ENCODE assay signal across 11 cellular contexts in genomic region chr3:71432044-71432970, GRCh38.
DNase-seq lines count a peak whose midpoint lies in the region; ATAC-seq and TF ChIP-seq lines count a peak whose summit lies in the region.
"Had no signal": no experiment of that assay in that cellular context is flagged by ENCODE, and none has a peak within 500 bp of the region (broad histone marks: within the 10 kb centered on the region; RNA-seq: fewer than 3 reads in every experiment).

No MANE protein-coding gene starts in this region.

- DNase-seq in MCF 10A (ENCODE audit: unreplicated experiment) (no peak), mammary epithelial cell (no peak), brain microvascular endothelial cell (peak; percentile 22), left lobe of liver (ENCODE audit: low spot score) (no peak), upper lobe of right lung (no peak), substantia nigra (lab: John Stamatoyannopoulos, UW) (no peak), NCI-H69 (lab: John Stamatoyannopoulos, UW) (no peak)
- DNase-seq: gastrocnemius medialis had no signal

- ATAC-seq in left lobe of liver = peak; percentile 21
- peak; percentile 50 for ATAC-seq in upper lobe of right lung
- ATAC-seq in GM18502 (IDR thresholded peaks at IDR 0.05; ENCODE audit: poor library complexity, unreplicated experiment) = no peak
- ATAC-seq: gastrocnemius medialis had no signal

- no peaks in the 10 kb centered on the region for H3K27me3 Mint-ChIP-seq in MCF 10A (ENCODE audit: insufficient read depth, unreplicated experiment)

- intact Hi-C loops in MCF 10A (cut with micrococcal nuclease) = no loop called here
- intact Hi-C loops in mammary epithelial cell (cut with micrococcal nuclease) = no loop called here
- intact Hi-C loops in upper lobe of right lung (cut with DNase I) = no loop called here

- H3K36me3 ChIP-seq in mammary epithelial cell (ENCODE audit: insufficient read depth, low read length) = no peaks in the 10 kb centered on the region
- no peaks in the 10 kb centered on the region for H3K36me3 ChIP-seq in brain microvascular endothelial cell (replicated peaks)
- no peaks in the 10 kb centered on the region for H3K36me3 ChIP-seq in upper lobe of right lung
- H3K36me3 ChIP-seq: gastrocnemius medialis, tibial nerve had no signal

- no peak overlapping the region for H3K9ac ChIP-seq in mammary epithelial cell (ENCODE audit: insufficient read depth, low read length)

- in situ Hi-C loops in mammary epithelial cell (cut with MboI; ENCODE audit: low sequenced_read_pairs in 2 of 2) (loop anchor here in 1 of 2 donors (10.0 kb wide), 1 partner anchor 142 kb away; no protein-coding TSS in a partner anchor), brain microvascular endothelial cell (cut with HindIII; ENCODE audit: low pct_ligation_motif_present, low sequenced_read_pairs) (no loop called here)

- H3K79me2 ChIP-seq in mammary epithelial cell (ENCODE audit: insufficient read depth, low read length) = peaks cover 6% of the 10 kb centered on the region

- peaks cover 44% of the 10 kb centered on the region for H3K4me1 ChIP-seq in mammary epithelial cell (ENCODE audit: insufficient read depth, low read length)
- H3K4me1 ChIP-seq in upper lobe of right lung = peaks cover 36% of the 10 kb centered on the region

- H3K9me3 ChIP-seq in mammary epithelial cell (replicated peaks; ENCODE audit: insufficient read depth, low read length) (no peaks in the 10 kb centered on the region), upper lobe of right lung (no peaks in the 10 kb centered on the region)
- H3K9me3 ChIP-seq: gastrocnemius medialis, tibial nerve had no signal

- H3K9me3 Mint-ChIP-seq in MCF 10A (ENCODE audit: unreplicated experiment) = no peaks in the 10 kb centered on the region
- H3K9me3 Mint-ChIP-seq: memory B cell had no signal

- no peak overlapping the region for H3K27ac ChIP-seq in mammary epithelial cell (ENCODE audit: insufficient read depth, low read depth, low read length)
- no peak overlapping the region for H3K27ac ChIP-seq in brain microvascular endothelial cell
- peak overlapping the region; percentile 17 for H3K27ac ChIP-seq in upper lobe of right lung
- no peak overlapping the region for H3K27ac ChIP-seq in substantia nigra (ENCODE audit: low read depth, low read length, poor library complexity, severe bottlenecking)

- WGBS in mammary epithelial cell (ENCODE audit: low coverage, missing lambda C conversion rate) = 77% methylated on average over 14 of the region's 17 CpGs

- H3K4me2 ChIP-seq in mammary epithelial cell (ENCODE audit: insufficient read depth, low read depth, low read length) = no peak overlapping the region

- peaks cover 6% of the 10 kb centered on the region for H3K36me3 Mint-ChIP-seq in MCF 10A (ENCODE audit: insufficient read depth, unreplicated experiment)

- dilution Hi-C loops in mammary epithelial cell (cut with HindIII; ENCODE audit: low sequenced_read_pairs) = no loop called here

- BruUV-seq in MCF 10A (replicated peaks; lab: Mats Ljungman, UMichigan) (no TSS peak), mammary epithelial cell (replicated peaks; lab: Mats Ljungman, UMichigan) (no TSS peak)

- H2AFZ ChIP-seq in mammary epithelial cell (ENCODE audit: low read depth, low read length) = no peak overlapping the region

- H3K4me3 Mint-ChIP-seq in MCF 10A (ENCODE audit: unreplicated experiment) = no peak overlapping the region
- H3K4me3 Mint-ChIP-seq: memory B cell had no signal

- no peaks in the 10 kb centered on the region for H3K27me3 ChIP-seq in mammary epithelial cell (ENCODE audit: insufficient read depth, low read length)
- H3K27me3 ChIP-seq in brain microvascular endothelial cell (replicated peaks) = no peaks in the 10 kb centered on the region
- H3K27me3 ChIP-seq in upper lobe of right lung = no peaks in the 10 kb centered on the region
- H3K27me3 ChIP-seq: gastrocnemius medialis, tibial nerve had no signal

- H3K27ac Mint-ChIP-seq in MCF 10A (ENCODE audit: low read depth, unreplicated experiment) = peak overlapping the region; percentile 75
- H3K27ac Mint-ChIP-seq: memory B cell had no signal

- H3K4me1 Mint-ChIP-seq in MCF 10A (ENCODE audit: insufficient read depth, unreplicated experiment) = peaks cover 35% of the 10 kb centered on the region

- POLR2A ChIA-PET in MCF 10A (lab: Yijun Ruan, JAX) = interaction anchor here (0.7 to 2.3 kb wide), 3 partner anchors 10 to 151 kb away, joined by 3 to 14 read pairs (median 3); partner anchors contain the start of gene FOXP1

- TF ChIP-seq CTCF in MCF 10A (IDR thresholded peaks at IDR 0.05; ENCODE audit: unreplicated experiment) = no peak
- no peak for TF ChIP-seq CTCF in mammary epithelial cell (conservative IDR thresholded peaks at IDR 0.05 in 1 of 2, IDR thresholded peaks at IDR 0.05 in 1 of 2; ENCODE audit: extremely low read depth in 1 of 2, insufficient read depth in 1 of 2, low read depth in 1 of 2, low read length in 2 of 2)
- no peak for TF ChIP-seq CTCF in brain microvascular endothelial cell (IDR thresholded peaks at IDR 0.05; ENCODE audit: low read depth, low read length, missing control alignments)
- no peak for TF ChIP-seq CTCF in upper lobe of right lung (IDR thresholded peaks at IDR 0.05)

- H4K20me1 ChIP-seq in mammary epithelial cell (ENCODE audit: insufficient read depth, low read length) = no peaks in the 10 kb centered on the region

- CTCF ChIA-PET in MCF 10A (lab: Yijun Ruan, JAX) = interaction anchor here (0.6 to 1.0 kb wide), 2 partner anchors 9 to 89 kb away, joined by 3 to 5 read pairs; no protein-coding TSS in a partner anchor
- CTCF ChIA-PET in mammary epithelial cell (lab: Charles Lee; ENCODE audit: low non-redundant PET) = no interaction called here

- H3K4me3 ChIP-seq in mammary epithelial cell (replicated peaks in 1 of 3; ENCODE audit: insufficient read depth in 1 of 3, low read depth in 2 of 3, low read length in 3 of 3) = no peak overlapping the region
- H3K4me3 ChIP-seq in brain microvascular endothelial cell (ENCODE audit: low read depth, low read length) = no peak overlapping the region
- H3K4me3 ChIP-seq in upper lobe of right lung = no peak overlapping the region
- H3K4me3 ChIP-seq: gastrocnemius medialis, tibial nerve had no signal
